In the genomic region with DNA sequence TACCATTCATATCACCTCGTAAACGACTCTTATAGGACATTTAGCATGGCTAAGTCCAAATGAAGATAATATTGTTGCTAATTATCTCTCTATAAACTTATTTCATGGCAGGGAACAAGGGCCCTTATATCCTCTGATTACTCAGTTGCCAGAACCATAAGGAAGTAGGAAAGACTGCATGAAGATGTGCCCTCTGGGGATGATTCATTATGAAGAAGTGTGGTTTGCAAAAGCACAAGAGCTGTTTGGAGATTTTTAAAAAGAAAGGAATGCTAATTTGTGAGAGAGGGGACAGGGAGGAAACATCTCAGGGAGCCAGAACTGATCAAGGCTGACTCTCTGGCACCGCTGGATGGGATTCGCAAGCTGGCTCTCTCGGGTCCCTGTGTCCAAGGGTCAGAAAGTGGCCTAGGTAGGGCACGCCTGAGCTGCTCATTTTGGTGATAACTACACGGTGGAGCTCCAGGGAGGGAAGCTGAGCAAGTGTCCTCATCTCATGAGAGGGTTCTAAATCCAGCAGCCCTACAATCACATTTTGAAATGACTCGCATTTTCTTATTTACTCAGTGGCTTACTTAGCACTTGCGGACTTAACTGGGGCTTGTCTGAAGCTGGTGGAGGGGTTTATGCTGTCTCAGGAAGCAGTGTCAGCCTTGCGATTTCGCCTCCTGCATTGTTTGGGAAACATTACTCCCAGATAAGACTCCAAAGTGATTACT, we compare ENCODE assay signal across 18 cellular contexts.
DNase-seq lines count a peak whose midpoint lies in the region; ATAC-seq and TF ChIP-seq lines count a peak whose summit lies in the region.
"Had no signal": no experiment of that assay in that cellular context is flagged by ENCODE, and none has a peak within 500 bp of the region (broad histone marks: within the 10 kb centered on the region; RNA-seq: fewer than 3 reads in every experiment).

No MANE protein-coding gene starts in this region.

- peaks cover 23% of the 10 kb centered on the region for H3K4me1 Mint-ChIP-seq in endodermal cell
- no peaks in the 10 kb centered on the region for H3K4me1 Mint-ChIP-seq in natural killer cell treated with Interleukin-12 subunit alpha and Interleukin-12 subunit beta and Interleukin-15 and Interleukin-18, amount 100 ng/mL, for 72 hours (ENCODE audit: low read depth in 2 of 2)
- H3K4me1 Mint-ChIP-seq: CD4-positive, CD25-positive, alpha-beta regulatory T cell had no signal

- peaks cover 9% of the 10 kb centered on the region for H3K27me3 Mint-ChIP-seq in endodermal cell (ENCODE audit: insufficient read depth)
- H3K27me3 Mint-ChIP-seq in natural killer cell treated with Interleukin-12 subunit alpha and Interleukin-12 subunit beta and Interleukin-15 and Interleukin-18, amount 100 ng/mL, for 72 hours: peaks cover 10 to 19% of the 10 kb centered on the region in 2 donors

- no peak overlapping the region for H3K27ac Mint-ChIP-seq in endodermal cell
- H3K27ac Mint-ChIP-seq in natural killer cell treated with Interleukin-12 subunit alpha and Interleukin-12 subunit beta and Interleukin-15 and Interleukin-18, amount 100 ng/mL, for 72 hours: no peak overlapping the region
- H3K27ac Mint-ChIP-seq: CD4-positive, CD25-positive, alpha-beta regulatory T cell had no signal

- no peaks in the 10 kb centered on the region for H3K9me3 Mint-ChIP-seq in endodermal cell
- no peaks in the 10 kb centered on the region for H3K9me3 Mint-ChIP-seq in natural killer cell treated with Interleukin-12 subunit alpha and Interleukin-12 subunit beta and Interleukin-15 and Interleukin-18, amount 100 ng/mL, for 72 hours

- no peak overlapping the region for H3K9ac ChIP-seq in endodermal cell (ENCODE audit: extremely low read depth, low read length, poor library complexity, severe bottlenecking)

- H3K27ac ChIP-seq in endodermal cell (ENCODE audit: low read depth, low read length): no peak overlapping the region
- peak overlapping the region; percentile 72 for H3K27ac ChIP-seq in mesodermal cell (ENCODE audit: low read depth, low read length, severe bottlenecking)
- H3K27ac ChIP-seq: SJSA1, VCaP had no signal

- no peak for TF ChIP-seq CTCF in endodermal cell (conservative IDR thresholded peaks at IDR 0.05)

- 52 to 60% methylated on average over 3 to 9 of the region's 11 CpGs for WGBS in endodermal cell (ENCODE audit: insufficient coverage in 1 of 2, insufficient read length in 1 of 2), 2 experiments
- 65 to 71% methylated on average over 5 to 7 of the region's 11 CpGs for WGBS in mesodermal cell (ENCODE audit: insufficient coverage in 2 of 2), 2 experiments

- H3K36me3 Mint-ChIP-seq in endodermal cell (ENCODE audit: low read depth): no peaks in the 10 kb centered on the region
- peaks cover 3% of the 10 kb centered on the region for H3K36me3 Mint-ChIP-seq in natural killer cell treated with Interleukin-12 subunit alpha and Interleukin-12 subunit beta and Interleukin-15 and Interleukin-18, amount 100 ng/mL, for 72 hours
- H3K36me3 Mint-ChIP-seq: CD4-positive, CD25-positive, alpha-beta regulatory T cell had no signal

- H3K36me3 ChIP-seq in endodermal cell (ENCODE audit: control insufficient read depth, insufficient read depth, low read length) (no peaks in the 10 kb centered on the region), mesodermal cell (ENCODE audit: control insufficient read depth, insufficient read depth, low read length) (no peaks in the 10 kb centered on the region)
- H3K36me3 ChIP-seq: breast epithelium, SJSA1 had no signal

- H3K9me3 ChIP-seq in endodermal cell (ENCODE audit: control insufficient read depth, low read length) (no peaks in the 10 kb centered on the region), mesodermal cell (ENCODE audit: control insufficient read depth, low read length) (no peaks in the 10 kb centered on the region)
- H3K9me3 ChIP-seq: breast epithelium had no signal

- H3K4me3 Mint-ChIP-seq in endodermal cell: peak overlapping the region; percentile 14
- no peak overlapping the region for H3K4me3 Mint-ChIP-seq in natural killer cell treated with Interleukin-12 subunit alpha and Interleukin-12 subunit beta and Interleukin-15 and Interleukin-18, amount 100 ng/mL, for 72 hours
- H3K4me3 Mint-ChIP-seq: CD4-positive, CD25-positive, alpha-beta regulatory T cell had no signal

- no peaks in the 10 kb centered on the region for H3K27me3 ChIP-seq in endodermal cell (ENCODE audit: control insufficient read depth, insufficient read depth, low read length, poor library complexity, severe bottlenecking)
- H3K27me3 ChIP-seq: breast epithelium had no signal

- peak overlapping the region; percentile 8 for H3K4me3 ChIP-seq in endodermal cell (ENCODE audit: low read length)
- H3K4me3 ChIP-seq in mesodermal cell (ENCODE audit: extremely low read depth, insufficient read depth, low read length, poor library complexity, severe bottlenecking): no peak overlapping the region
- H3K4me3 ChIP-seq: breast epithelium, SJSA1 had no signal

- H3K4me1 ChIP-seq in endodermal cell (ENCODE audit: control insufficient read depth, insufficient read depth, low read length) (peaks cover 19% of the 10 kb centered on the region), mesodermal cell (ENCODE audit: control insufficient read depth, insufficient read depth, low read length, poor library complexity, severe bottlenecking) (peaks cover 23% of the 10 kb centered on the region)
- H3K4me1 ChIP-seq: breast epithelium, SJSA1 had no signal

- no peak for ATAC-seq in GM18498 (IDR thresholded peaks at IDR 0.05; ENCODE audit: unreplicated experiment)
- ATAC-seq in natural killer cell treated with Interleukin-12 subunit alpha and Interleukin-12 subunit beta and Interleukin-15 and Interleukin-18, amount 100 ng/mL, for 72 hours: no peak

- DNase-seq in EH (ENCODE audit: low read depth) (peak; percentile 85), LoVo (ENCODE audit: low spot score) (peak; percentile 5), endodermal cell (peak; percentile 60), NCI-H1694 (lab: John Stamatoyannopoulos, UW) (no peak), D341Med (ENCODE audit: low spot score) (no peak)
- no peak for DNase-seq in natural killer cell treated with Interleukin-12 subunit alpha and Interleukin-12 subunit beta and Interleukin-15 and Interleukin-18, amount 100 ng/mL, for 72 hours (ENCODE audit: low spot score)
- DNase-seq: activated T-cell treated with anti-CD3 and anti-CD28 coated beads, Interleukin-2, amount 50 U/mL, for 48 hours; CD4-positive, CD25-positive, alpha-beta regulatory T cell; erythroblast; NCI-H1092 treated with DMSO at 0.1 percent for 48 hours; NCI-H510A treated with DMSO at 0.1 percent for 48 hours; retina; substantia nigra had no signal

Comparison
In these comparisons a context has a peak if more than half of its experiments do, and no peak if none do; other contexts are left out.
1. DNase-seq: peak in EH (single experiment), LoVo (single experiment) and endodermal cell (single experiment); none in NCI-H1694 (single experiment), D341Med (single experiment) and natural killer cell treated with Interleukin-12 subunit alpha and Interleukin-12 subunit beta and Interleukin-15 and Interleukin-18, amount 100 ng/mL, for 72 hours (single experiment).